In the genomic region with DNA sequence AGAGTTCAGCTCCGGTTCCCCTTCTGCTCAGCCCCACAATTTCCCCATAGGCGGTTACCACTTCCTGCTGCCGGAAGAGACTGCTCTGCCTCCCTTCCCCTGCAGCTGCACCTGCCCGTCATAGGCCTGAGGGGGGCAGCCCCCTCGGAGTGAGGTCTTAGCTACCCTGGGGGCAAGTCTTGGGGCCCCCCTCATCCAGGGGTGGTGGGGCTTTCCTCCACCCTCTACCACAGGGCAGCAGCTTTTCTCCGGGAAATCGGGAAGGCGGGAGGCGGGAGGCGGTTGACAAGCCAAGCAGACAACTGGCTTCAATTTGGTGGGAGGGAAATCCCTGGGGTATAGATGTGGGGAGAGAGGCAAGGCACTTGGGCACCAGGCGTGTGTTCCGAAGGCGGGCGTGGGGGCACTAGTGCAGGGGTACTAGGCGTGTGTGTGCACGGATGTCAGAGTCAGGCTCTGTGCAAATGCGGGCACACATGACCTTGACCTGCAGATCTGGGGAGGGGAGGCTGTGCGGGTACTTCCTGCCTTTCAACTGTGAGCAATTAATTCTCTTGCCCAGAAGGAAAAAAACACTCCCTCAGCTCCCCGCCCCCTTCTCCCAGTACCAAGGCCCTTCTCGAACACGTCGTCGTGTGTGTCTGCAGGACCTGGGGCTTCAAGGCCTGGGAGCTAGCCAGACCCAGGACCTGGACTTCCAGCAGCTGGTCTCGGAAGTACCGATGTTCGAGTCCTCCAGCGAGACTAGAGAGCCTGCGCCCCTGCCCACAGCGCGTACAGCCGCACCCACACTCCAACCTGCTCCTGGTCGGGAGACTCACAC, we compare ENCODE assay signal across 8 cellular contexts. TPM values are rescaled to one million over a fixed set of nuclear protein-coding genes. Genes with fewer than 3 reads are reported as not detected.
DNase-seq lines count a peak whose midpoint lies in the region; ATAC-seq and TF ChIP-seq lines count a peak whose summit lies in the region.

No MANE protein-coding gene starts in this region.

- H3K4me1 ChIP-seq in mucosa of rectum (ENCODE audit: control insufficient read depth in 2 of 2, insufficient read depth in 2 of 2, low read length in 2 of 2): peaks cover 29 to 34% of the 10 kb centered on the region in 2 donors

- peaks cover 4 to 11% of the 10 kb centered on the region in 2 donors for H3K36me3 ChIP-seq in mucosa of rectum (ENCODE audit: control insufficient read depth in 2 of 2, insufficient read depth in 2 of 2, low read length in 2 of 2)

- peaks cover 2 to 7% of the 10 kb centered on the region in 2 donors for H3K27me3 ChIP-seq in mucosa of rectum (ENCODE audit: control insufficient read depth in 2 of 2, insufficient read depth in 2 of 2, low read length in 2 of 2)

- no peak for TF ChIP-seq CTCF in GM13976 (IDR thresholded peaks at IDR 0.05; ENCODE audit: borderline replicate concordance, control extremely low read depth, extremely low read depth, insufficient read depth, missing control alignments)

- no peaks in the 10 kb centered on the region for H3K27me3 Mint-ChIP-seq in activated CD4-positive, alpha-beta T cell treated with anti-CD3 and anti-CD28 coated beads, Interleukin-2, amount 10 ng/mL, durations not matched to agents 24 days and 14 days
- no peaks in the 10 kb centered on the region for H3K27me3 Mint-ChIP-seq in stimulated activated naive B cell treated with anti-CD40 and anti-IgM and Interleukin-4, amounts not matched to agents 10 μg/mL and 1 μg/mL and 100 μg/mL, for 72 hours

- in situ Hi-C loops in GM13976 (cut with MboI; ENCODE audit: low sequenced_read_pairs, unreplicated experiment): no loop called here

- H3K27ac ChIP-seq in mucosa of rectum (ENCODE audit: low read depth in 2 of 2, low read length in 2 of 2): peak overlapping the region; percentile 99

- H3K9me3 ChIP-seq in mucosa of rectum (ENCODE audit: control insufficient read depth in 2 of 2, low read length in 2 of 2): no peaks in the 10 kb centered on the region

- peaks cover 20% of the 10 kb centered on the region for H3K36me3 Mint-ChIP-seq in activated CD4-positive, alpha-beta T cell treated with anti-CD3 and anti-CD28 coated beads, Interleukin-2, amount 10 ng/mL, durations not matched to agents 24 days and 14 days (ENCODE audit: low read depth)
- peaks cover 19 to 53% of the 10 kb centered on the region in 2 donors for H3K36me3 Mint-ChIP-seq in stimulated activated naive B cell treated with anti-CD40 and anti-IgM and Interleukin-4, amounts not matched to agents 10 μg/mL and 1 μg/mL and 100 μg/mL, for 72 hours

- DNase-seq in GM13976 (ENCODE audit: low spot score) (peak; percentile 86), NCI-H2227 treated with DMSO at 0.1 percent for 48 hours (lab: John Stamatoyannopoulos, UW) (peak; percentile 68)
- DNase-seq in activated CD4-positive, alpha-beta T cell treated with anti-CD3 and anti-CD28 coated beads, Interleukin-2, amount 10 ng/mL, durations not matched to agents 24 days and 14 days: peak; percentile 92
- DNase-seq in effector CD4-positive, alpha-beta T cell: peak; percentile 77
- peak; percentile 85 for DNase-seq in stimulated activated naive B cell treated with anti-CD40 and anti-IgM and Interleukin-4, amounts not matched to agents 10 μg/mL and 1 μg/mL and 100 μg/mL, for 72 hours

- peak overlapping the region; percentile 78 to 83 for H3K4me3 ChIP-seq in mucosa of rectum (ENCODE audit: low read length in 2 of 2)

- H3K4me1 Mint-ChIP-seq in activated CD4-positive, alpha-beta T cell treated with anti-CD3 and anti-CD28 coated beads, Interleukin-2, amount 10 ng/mL, durations not matched to agents 24 days and 14 days: peaks cover 28% of the 10 kb centered on the region
- peaks cover 48 to 70% of the 10 kb centered on the region in 2 donors for H3K4me1 Mint-ChIP-seq in stimulated activated naive B cell treated with anti-CD40 and anti-IgM and Interleukin-4, amounts not matched to agents 10 μg/mL and 1 μg/mL and 100 μg/mL, for 72 hours

- peak overlapping the region; percentile 98 for H3K27ac Mint-ChIP-seq in activated CD4-positive, alpha-beta T cell treated with anti-CD3 and anti-CD28 coated beads, Interleukin-2, amount 10 ng/mL, durations not matched to agents 24 days and 14 days
- peak overlapping the region; percentile 100 for H3K27ac Mint-ChIP-seq in stimulated activated naive B cell treated with anti-CD40 and anti-IgM and Interleukin-4, amounts not matched to agents 10 μg/mL and 1 μg/mL and 100 μg/mL, for 72 hours

- ATAC-seq in HG02852 (IDR thresholded peaks at IDR 0.05; ENCODE audit: unreplicated experiment): peak; percentile 49
- ATAC-seq in stimulated activated naive B cell treated with anti-CD40 and anti-IgM and Interleukin-4, amounts not matched to agents 10 μg/mL and 1 μg/mL and 100 μg/mL, for 72 hours (replicated peaks): peak; percentile 56 to 58
- no peak for ATAC-seq in HG02970 (IDR thresholded peaks at IDR 0.05; ENCODE audit: low FRiP score, unreplicated experiment)

- H3K4me3 Mint-ChIP-seq in activated CD4-positive, alpha-beta T cell treated with anti-CD3 and anti-CD28 coated beads, Interleukin-2, amount 10 ng/mL, durations not matched to agents 24 days and 14 days: peak overlapping the region; percentile 91
- H3K4me3 Mint-ChIP-seq in stimulated activated naive B cell treated with anti-CD40 and anti-IgM and Interleukin-4, amounts not matched to agents 10 μg/mL and 1 μg/mL and 100 μg/mL, for 72 hours: peak overlapping the region; percentile 94

- intact Hi-C loops in activated CD4-positive, alpha-beta T cell treated with anti-CD3 and anti-CD28 coated beads, Interleukin-2, amount 10 ng/mL, durations not matched to agents 24 days and 14 days (cut with micrococcal nuclease): loop anchor here (2.0 to 10.0 kb wide), 5 partner anchors 20 to 972 kb away; partner anchors contain the start of genes ABCD1, BCAP31, IDH3G and SSR4

- no peaks in the 10 kb centered on the region for H3K9me3 Mint-ChIP-seq in activated CD4-positive, alpha-beta T cell treated with anti-CD3 and anti-CD28 coated beads, Interleukin-2, amount 10 ng/mL, durations not matched to agents 24 days and 14 days
- no peaks in the 10 kb centered on the region for H3K9me3 Mint-ChIP-seq in stimulated activated naive B cell treated with anti-CD40 and anti-IgM and Interleukin-4, amounts not matched to agents 10 μg/mL and 1 μg/mL and 100 μg/mL, for 72 hours

- H3K9ac ChIP-seq in mucosa of rectum (ENCODE audit: low read depth in 1 of 2, low read length in 2 of 2): peak overlapping the region; percentile 83 to 97

RNA-seq across cellular contexts. Expression of gene ARHGAP4, which starts 1.0 kb away (rescaled TPM):
- total RNA-seq in activated CD4-positive, alpha-beta T cell treated with anti-CD3 and anti-CD28 coated beads, Interleukin-2, amount 10 ng/mL, durations not matched to agents 24 days and 14 days: 135 and 137 TPM in 2 replicates

RNA-seq across cellular contexts. Expression of gene NAA10, which starts 7.8 kb away (rescaled TPM):
- total RNA-seq in activated CD4-positive, alpha-beta T cell treated with anti-CD3 and anti-CD28 coated beads, Interleukin-2, amount 10 ng/mL, durations not matched to agents 24 days and 14 days: 153 and 168 TPM in 2 replicates

RNA-seq across cellular contexts. Expression of gene RENBP, which starts 17.4 kb away (rescaled TPM):
- 13.7 and 15.1 TPM in 2 replicates for total RNA-seq in activated CD4-positive, alpha-beta T cell treated with anti-CD3 and anti-CD28 coated beads, Interleukin-2, amount 10 ng/mL, durations not matched to agents 24 days and 14 days

RNA-seq across cellular contexts. Expression of gene AVPR2, which starts 22.6 kb away (rescaled TPM):
- not detected in 2 replicates for total RNA-seq in activated CD4-positive, alpha-beta T cell treated with anti-CD3 and anti-CD28 coated beads, Interleukin-2, amount 10 ng/mL, durations not matched to agents 24 days and 14 days

RNA-seq across cellular contexts. Expression of gene L1CAM, which starts 41.1 kb away (rescaled TPM):
- total RNA-seq in activated CD4-positive, alpha-beta T cell treated with anti-CD3 and anti-CD28 coated beads, Interleukin-2, amount 10 ng/mL, durations not matched to agents 24 days and 14 days: 1.3 and 1.6 TPM in 2 replicates
